Comparison of ENCODE assay signal across 14 cellular contexts in genomic region chr10:61164458-61165160, GRCh38.
A peak's percentile ranks its signal among the peaks of the same experiment; 100 is the strongest.
DNase-seq lines count a peak whose midpoint lies in the region; ATAC-seq, FAIRE-seq and TF ChIP-seq lines count a peak whose summit lies in the region.
"Had no signal": no experiment of that assay in that cellular context is flagged by ENCODE, and none has a peak within 500 bp of the region (broad histone marks: within the 10 kb centered on the region; RNA-seq: fewer than 3 reads in every experiment).

No MANE protein-coding gene starts in this region.

- no peak overlapping the region for H2AFZ ChIP-seq in K562 (ENCODE audit: low read depth, low read length)

- H3K9me3 ChIP-seq in K562 (replicated peaks; ENCODE audit: control insufficient read depth, insufficient read depth, low read depth, low read length) (no peaks in the 10 kb centered on the region), kidney (ENCODE audit: control insufficient read depth in 1 of 2, low read length in 2 of 2) (peaks cover 0 to 5% of the 10 kb centered on the region in 2 donors), tibial artery (peaks cover 0 to 5% (median 0%) of the 10 kb centered on the region in 3 donors)

- H3K27me3 Mint-ChIP-seq in activated T-cell treated with anti-CD3 and anti-CD28 coated beads, Interleukin-2, amount 50 U/mL, for 24 hours: no peaks in the 10 kb centered on the region
- H3K27me3 Mint-ChIP-seq: activated CD4-positive, alpha-beta memory T cell treated with anti-CD3 and anti-CD28 coated beads, Interleukin-2, amount 10 ng/mL, durations not matched to agents 7 days and 5 days; activated naive CD8-positive, alpha-beta T cell; dendritic cell treated with granulocyte-macrophage colony-stimulating factor and Interleukin-4, amounts not matched to agents 40 ng/mL and 50 ng/mL, for 4 days had no signal

- H3K9ac ChIP-seq in K562 (ENCODE audit: insufficient read depth in 1 of 2, low read depth in 2 of 2, low read length in 2 of 2): no peak overlapping the region
- no peak overlapping the region for H3K9ac ChIP-seq in kidney (ENCODE audit: low read length in 2 of 2)

- H3K36me3 ChIP-seq in K562 (ENCODE audit: control insufficient read depth, insufficient read depth, low read length): no peaks in the 10 kb centered on the region
- no peaks in the 10 kb centered on the region for H3K36me3 ChIP-seq in kidney (ENCODE audit: control insufficient read depth in 1 of 2, insufficient read depth in 2 of 2, low read length in 2 of 2)
- H3K36me3 ChIP-seq in tibial artery: no peaks in the 10 kb centered on the region

- H3K4me1 ChIP-seq in K562 (replicated peaks in 1 of 2; ENCODE audit: control insufficient read depth in 2 of 2, insufficient read depth in 2 of 2, low read length in 2 of 2) (no peaks in the 10 kb centered on the region), kidney (ENCODE audit: control insufficient read depth in 1 of 2, insufficient read depth in 1 of 2, low read depth in 1 of 2, low read length in 2 of 2) (no peaks in the 10 kb centered on the region), tibial artery (peaks cover 0 to 24% (median 16%) of the 10 kb centered on the region in 4 donors)

- H3K27me3 ChIP-seq in K562 (ENCODE audit: control insufficient read depth in 2 of 2, insufficient read depth in 2 of 2, low read length in 2 of 2): peaks cover 0 to 18% of the 10 kb centered on the region in 2 experiments; a peak in 3 of 5 replicates
- H3K27me3 ChIP-seq in tibial artery: no peaks in the 10 kb centered on the region

- CTCF ChIA-PET in K562 (lab: Yijun Ruan, JAX; ENCODE audit: low intra/inter-chr PET ratio): no interaction called here

- H3K4me2 ChIP-seq in K562 (ENCODE audit: insufficient read depth, low read length): no peak overlapping the region

- FAIRE-seq in K562 (lab: Jason Lieb, UNC) (no peak), kidney (lab: Jason Lieb, UNC) (no peak)
- FAIRE-seq: GM12891 had no signal

- H3K9me3 Mint-ChIP-seq in activated T-cell treated with anti-CD3 and anti-CD28 coated beads, Interleukin-2, amount 50 U/mL, for 24 hours: peaks cover 3% of the 10 kb centered on the region
- H3K9me3 Mint-ChIP-seq: activated CD4-positive, alpha-beta memory T cell treated with anti-CD3 and anti-CD28 coated beads, Interleukin-2, amount 10 ng/mL, durations not matched to agents 7 days and 5 days had no signal

- no peak overlapping the region for H3K4me3 Mint-ChIP-seq in activated T-cell treated with anti-CD3 and anti-CD28 coated beads, Interleukin-2, amount 50 U/mL, for 24 hours
- H3K4me3 Mint-ChIP-seq: activated CD4-positive, alpha-beta memory T cell treated with anti-CD3 and anti-CD28 coated beads, Interleukin-2, amount 10 ng/mL, durations not matched to agents 7 days and 5 days; activated naive CD8-positive, alpha-beta T cell; dendritic cell treated with granulocyte-macrophage colony-stimulating factor and Interleukin-4, amounts not matched to agents 40 ng/mL and 50 ng/mL, for 4 days had no signal

- H3K4me3 ChIP-seq in K562 (no peak overlapping the region), kidney (ENCODE audit: low read length in 2 of 2) (no peak overlapping the region), tibial artery (peak overlapping the region; percentile 15 to 21)

- no TSS peak for BruUV-seq in K562 (replicated peaks; lab: Mats Ljungman, UMichigan)

- TF ChIP-seq EP300 in K562 (IDR thresholded peaks at IDR 0.05; ENCODE audit: low read length): no peak

- 0% methylated on average over 6 of the region's 6 CpGs for WGBS in K562 (ENCODE audit: insufficient coverage, low coverage, missing lambda C conversion rate)

- intact Hi-C loops in K562 (cut with micrococcal nuclease) (no loop called here), kidney (cut with DNase I) (no loop called here), tibial artery (cut with DNase I; ENCODE audit: low total_unique reads) (no loop called here)

- POLR2A ChIA-PET in K562 (lab: Yijun Ruan, JAX): interaction anchor here (1.0 kb wide), 1 partner anchor 24 kb away, joined by 5 read pairs; no protein-coding TSS in a partner anchor

- no peak for ATAC-seq in K562
- ATAC-seq in GM19324 (IDR thresholded peaks at IDR 0.05; ENCODE audit: low FRiP score, unreplicated experiment): no peak
- ATAC-seq in HG03280 (IDR thresholded peaks at IDR 0.05; ENCODE audit: unreplicated experiment): no peak

- no peaks in the 10 kb centered on the region for H3K36me3 Mint-ChIP-seq in activated T-cell treated with anti-CD3 and anti-CD28 coated beads, Interleukin-2, amount 50 U/mL, for 24 hours (ENCODE audit: low read depth)
- H3K36me3 Mint-ChIP-seq: activated naive CD8-positive, alpha-beta T cell had no signal

- no peak for TF ChIP-seq CTCF in K562 (IDR thresholded peaks at IDR 0.05 in 2 of 3, conservative IDR thresholded peaks at IDR 0.05 in 1 of 3; ENCODE audit: insufficient read depth in 2 of 3, low read depth in 1 of 3, low read length in 3 of 3)
- no peak for TF ChIP-seq CTCF in kidney (IDR thresholded peaks at IDR 0.05; ENCODE audit: borderline replicate concordance, extremely low read depth, insufficient read depth)
- no peak for TF ChIP-seq CTCF in tibial artery (IDR thresholded peaks at IDR 0.05)

- H3K27ac ChIP-seq in K562 (ENCODE audit: extremely low read depth, low read depth, low read length) (no peak overlapping the region), kidney (ENCODE audit: low read depth in 2 of 2, low read length in 2 of 2) (no peak overlapping the region), tibial artery (peak overlapping the region; percentile 30 to 63)
- H3K27ac ChIP-seq: 22Rv1 had no signal

- no peak overlapping the region for H3K27ac Mint-ChIP-seq in activated T-cell treated with anti-CD3 and anti-CD28 coated beads, Interleukin-2, amount 50 U/mL, for 24 hours
- H3K27ac Mint-ChIP-seq: activated CD4-positive, alpha-beta memory T cell treated with anti-CD3 and anti-CD28 coated beads, Interleukin-2, amount 10 ng/mL, durations not matched to agents 7 days and 5 days; activated naive CD8-positive, alpha-beta T cell; dendritic cell treated with granulocyte-macrophage colony-stimulating factor and Interleukin-4, amounts not matched to agents 40 ng/mL and 50 ng/mL, for 4 days had no signal

- no peak for TF ChIP-seq RAD21 in K562 (CRISPR knock-in tag; conservative IDR thresholded peaks at IDR 0.05 in 1 of 2, IDR thresholded peaks at IDR 0.05 in 1 of 2)

- H3K79me2 ChIP-seq in K562 (ENCODE audit: control insufficient read depth, insufficient read depth, low read length): no peaks in the 10 kb centered on the region

- no peaks in the 10 kb centered on the region for H3K4me1 Mint-ChIP-seq in activated T-cell treated with anti-CD3 and anti-CD28 coated beads, Interleukin-2, amount 50 U/mL, for 24 hours (ENCODE audit: low read depth)
- H3K4me1 Mint-ChIP-seq: activated CD4-positive, alpha-beta memory T cell treated with anti-CD3 and anti-CD28 coated beads, Interleukin-2, amount 10 ng/mL, durations not matched to agents 7 days and 5 days had no signal

- in situ Hi-C loops in K562 (cut with MboI): no loop called here

- no peaks in the 10 kb centered on the region for H4K20me1 ChIP-seq in K562 (replicated peaks; ENCODE audit: control insufficient read depth, insufficient read depth, low read length)

- DNase-seq in DMS153 (lab: John Stamatoyannopoulos, UW) (peak; percentile 56), DMS153 treated with DMSO at 0.1 percent for 48 hours (lab: John Stamatoyannopoulos, UW; ENCODE audit: unreplicated experiment) (no peak), K562 (ENCODE audit: extremely low read depth in 1 of 4, low spot score in 3 of 4) (no peak), kidney (peak; percentile 69), tibial artery (peak; percentile 30 to 66)
- DNase-seq in activated T-cell treated with anti-CD3 and anti-CD28 coated beads, Interleukin-2, amount 50 U/mL, for 24 hours: no peak
- DNase-seq: activated CD4-positive, alpha-beta memory T cell treated with anti-CD3 and anti-CD28 coated beads, Interleukin-2, amount 10 ng/mL, durations not matched to agents 7 days and 5 days; NK-92 treated with Interleukin-12 subunit alpha and Interleukin-12 subunit beta, amount 100 ng/mL, for 24 hours had no signal

- H3K9me1 ChIP-seq in K562 (ENCODE audit: control insufficient read depth, insufficient read depth, low read length): no peaks in the 10 kb centered on the region

- TF ChIP-seq POLR2A in K562 (conservative IDR thresholded peaks at IDR 0.05): no peak

TF ChIP-seq in K562, 482 proteins besides CTCF, POLR2A, EP300 and RAD21 (continues in another document):
- TF ChIP-seq KLF16 (IDR thresholded peaks at IDR 0.05) (no peak), CEBPG (CRISPR knock-in tag; IDR thresholded peaks at IDR 0.05) (no peak), CEBPG (tag; conservative IDR thresholded peaks at IDR 0.05 in 1 of 2, IDR thresholded peaks at IDR 0.05 in 1 of 2) (peak; percentile 52 to 78; a peak in 3 of 4 replicates), MYC (IDR thresholded peaks at IDR 0.05; ENCODE audit: low read depth, low read length) (no peak), MYC (CRISPR knock-in tag; IDR thresholded peaks at IDR 0.05; ENCODE audit: borderline replicate concordance, low read depth) (no peak), PKNOX1 (IDR thresholded peaks at IDR 0.05) (0 out of 2 replicates have a peak, but pooled peaks have one; percentile 12), CEBPB (tag; IDR thresholded peaks at IDR 0.05) (peak; percentile 66)

Comparison
In these comparisons a context has a peak if more than half of its experiments do, and no peak if none do; other contexts are left out.
1. DNase-seq: peak in DMS153 (single experiment), kidney (single experiment) and tibial artery (2 of 2); none in DMS153 treated with DMSO at 0.1 percent for 48 hours (single experiment), K562 (0 of 4) and activated T-cell treated with anti-CD3 and anti-CD28 coated beads, Interleukin-2, amount 50 U/mL, for 24 hours (single experiment).
2. H3K27ac ChIP-seq: peak in tibial artery (2 of 2); none in K562 (single experiment) and kidney (0 of 2).
3. H3K4me3 ChIP-seq: peak in tibial artery (2 of 2); none in K562 (single experiment) and kidney (0 of 2).